In the genomic region with DNA sequence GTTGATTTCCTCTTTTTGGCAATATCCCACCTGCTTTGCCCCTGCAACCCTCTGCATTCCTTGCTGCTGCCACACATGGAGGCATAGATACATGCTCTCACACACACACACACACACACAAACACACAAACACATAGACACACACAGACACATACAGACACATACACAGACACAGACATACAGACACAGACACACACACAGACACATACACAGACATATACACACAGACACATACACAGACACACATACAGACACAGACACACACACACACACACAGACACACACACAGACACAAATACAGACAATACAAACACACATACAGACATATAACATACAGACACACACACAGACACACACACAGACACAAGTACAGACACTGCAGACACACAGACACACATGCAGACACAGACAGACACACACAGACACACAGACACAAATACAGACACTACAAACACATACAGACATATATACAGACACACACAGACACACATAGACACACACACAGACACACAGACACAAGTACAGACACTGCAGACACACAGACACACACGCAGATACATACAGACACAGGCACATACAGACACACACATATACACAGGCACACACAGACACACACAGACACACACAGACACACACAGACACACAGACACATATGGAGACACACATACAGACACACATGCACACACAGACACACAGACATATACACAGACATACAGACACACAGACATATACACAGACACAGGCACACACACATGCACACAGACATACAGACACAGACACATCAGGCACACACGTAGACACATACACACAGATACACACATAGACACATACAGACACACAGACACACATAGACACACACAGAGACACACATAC, we compare ENCODE assay signal across 28 cellular contexts.
"Had no signal": no experiment of that assay in that cellular context is flagged by ENCODE, and none has a peak within 500 bp of the region (broad histone marks: within the 10 kb centered on the region; RNA-seq: fewer than 3 reads in every experiment).

No MANE protein-coding gene starts in this region.

- H3K9me3 ChIP-seq: SJCRH30, SK-N-SH had no signal

- H3K27ac ChIP-seq: SJCRH30 had no signal

- H3K4me2 ChIP-seq: SK-N-SH had no signal

- H3K9me3 Mint-ChIP-seq: activated B cell treated with CpG ODN at 0.5 μM for 24 hours had no signal

- H3K9ac ChIP-seq: SK-N-SH had no signal

- H3K27ac Mint-ChIP-seq: activated B cell treated with CpG ODN at 0.5 μM for 24 hours; activated CD4-positive, alpha-beta memory T cell treated with anti-CD3 and anti-CD28 coated beads, Interleukin-2, amount 10 ng/mL, durations not matched to agents 7 days and 5 days; activated naive CD4-positive, alpha-beta T cell treated with anti-CD3 and anti-CD28 coated beads, Interleukin-2, amount 10 ng/mL, durations not matched to agents 7 days and 5 days; activated naive CD8-positive, alpha-beta T cell treated with anti-CD3 and anti-CD28 coated beads for 36 hours; activated T-cell treated with anti-CD3 and anti-CD28 coated beads, Interleukin-2, amount 50 U/mL, for 72 hours; activated T-helper 2 cell treated with anti-CD3 and anti-CD28 coated beads, Interferon-gamma antibody, Interleukin-2, Interleukin-4, amounts not matched to agents 10 μg/mL and 5 μg/mL and 100 μg/mL, durations not matched to agents 14 hours and 24 hours and 36 hours had no signal

- H3K36me3 ChIP-seq: SJCRH30 had no signal

- H3K27me3 Mint-ChIP-seq: activated B cell treated with CpG ODN at 0.5 μM for 24 hours; activated CD4-positive, alpha-beta memory T cell treated with anti-CD3 and anti-CD28 coated beads, Interleukin-2, amount 10 ng/mL, durations not matched to agents 7 days and 5 days; activated naive CD4-positive, alpha-beta T cell treated with anti-CD3 and anti-CD28 coated beads, Interleukin-2, amount 10 ng/mL, durations not matched to agents 7 days and 5 days; activated naive CD8-positive, alpha-beta T cell treated with anti-CD3 and anti-CD28 coated beads for 36 hours had no signal

- H3K27me3 ChIP-seq: SJCRH30 had no signal

- ATAC-seq: Panc1 had no signal

- H3K4me3 ChIP-seq: SJCRH30 had no signal

- H3K4me3 Mint-ChIP-seq: activated B cell treated with CpG ODN at 0.5 μM for 24 hours; activated CD4-positive, alpha-beta memory T cell treated with anti-CD3 and anti-CD28 coated beads, Interleukin-2, amount 10 ng/mL, durations not matched to agents 7 days and 5 days; activated naive CD4-positive, alpha-beta T cell treated with anti-CD3 and anti-CD28 coated beads, Interleukin-2, amount 10 ng/mL, durations not matched to agents 7 days and 5 days; activated naive CD8-positive, alpha-beta T cell treated with anti-CD3 and anti-CD28 coated beads for 36 hours; activated T-cell treated with anti-CD3 and anti-CD28 coated beads, Interleukin-2, amount 50 U/mL, for 72 hours had no signal

- H3K36me3 Mint-ChIP-seq: activated naive CD4-positive, alpha-beta T cell treated with anti-CD3 and anti-CD28 coated beads, Interleukin-2, amount 10 ng/mL, durations not matched to agents 7 days and 5 days; activated naive CD8-positive, alpha-beta T cell treated with anti-CD3 and anti-CD28 coated beads for 36 hours had no signal

- DNase-seq: activated B cell treated with CpG ODN at 0.5 μM for 24 hours; activated CD4-positive, alpha-beta memory T cell treated with anti-CD3 and anti-CD28 coated beads, Interleukin-2, amount 10 ng/mL, durations not matched to agents 7 days and 5 days; activated CD4-positive, alpha-beta T cell treated with anti-CD3 and anti-CD28 coated beads for 1 hour; activated CD4-positive, alpha-beta T cell treated with anti-CD3 and anti-CD28 coated beads, Interleukin-2, amount 50 U/mL, for 1 hour; activated CD8-positive, alpha-beta memory T cell treated with anti-CD3 and anti-CD28 coated beads, Interleukin-2, amount 50 U/mL, for 4 hours; activated gamma-delta T cell treated with Interleukin-2 at 50 U/mL for 16 hours; activated naive CD4-positive, alpha-beta T cell treated with anti-CD3 and anti-CD28 coated beads, Interleukin-2, amount 10 ng/mL, durations not matched to agents 7 days and 5 days; activated naive CD8-positive, alpha-beta T cell treated with anti-CD3 and anti-CD28 coated beads for 36 hours; activated T-cell treated with anti-CD3 and anti-CD28 coated beads, Interleukin-2, amount 50 U/mL, for 72 hours; caudate nucleus; KG1; NCI-H1048; NCI-H1417; NCI-H1930; NCI-H2107; NCI-H2171 treated with DMSO at 0.1 percent for 48 hours; NCI-H345; NCI-H510A; NCI-H69; NK-92 treated with Interleukin-12 subunit alpha and Interleukin-12 subunit beta, amount 100 ng/mL, for 24 hours; OCI-M1; Right ventricle myocardium superior; RPMI8226; SJCRH30; SK-N-SH; T-helper 9 cell had no signal
